2 cellular contexts compared by ENCODE assay signal in genomic region chr2:24822049-24822706, GRCh38.
TF ChIP-seq lines count a peak whose summit lies in the region.

No MANE protein-coding gene starts in this region.

TF ChIP-seq in endothelial cell of umbilical vein, 7 proteins besides CTCF, POLR2A, EP300 and RAD21 (continued from another document):
- TF ChIP-seq MAX (IDR thresholded peaks at IDR 0.05; ENCODE audit: insufficient read depth, insufficient read length): no peak
- TF ChIP-seq GATA2 (IDR thresholded peaks at IDR 0.05; ENCODE audit: insufficient read depth, insufficient read length, low read depth, low read length): no peak
- TF ChIP-seq MYC (IDR thresholded peaks at IDR 0.05; ENCODE audit: low read depth, low read length): no peak
- TF ChIP-seq EZH2 (IDR thresholded peaks at IDR 0.05; ENCODE audit: borderline replicate concordance, low read depth, low read length, severe bottlenecking): no peak
- no peak for TF ChIP-seq JUN (IDR thresholded peaks at IDR 0.05; ENCODE audit: borderline replicate concordance, insufficient read depth, insufficient read length, low read depth)

TF ChIP-seq in SK-N-SH, 30 proteins besides CTCF, POLR2A, EP300 and RAD21 (continued from another document):
- TF ChIP-seq RCOR1 (IDR thresholded peaks at IDR 0.05; ENCODE audit: low read length) (no peak), MAX (IDR thresholded peaks at IDR 0.05; ENCODE audit: low read depth) (no peak), FOXJ3 (CRISPR knock-in tag; IDR thresholded peaks at IDR 0.05) (no peak), NRF1 (IDR thresholded peaks at IDR 0.05; ENCODE audit: low read depth, low read length) (no peak), RFX5 (IDR thresholded peaks at IDR 0.05; ENCODE audit: low read length) (no peak), USF2 (IDR thresholded peaks at IDR 0.05; ENCODE audit: borderline replicate concordance, low read depth, low read length) (no peak), SMC3 (IDR thresholded peaks at IDR 0.05; ENCODE audit: low read depth, low read length) (no peak)
TF ChIP-seq in SK-N-SH: peak in this region for 0.
